1 cellular context compared by ENCODE assay signal in the genomic region with DNA sequence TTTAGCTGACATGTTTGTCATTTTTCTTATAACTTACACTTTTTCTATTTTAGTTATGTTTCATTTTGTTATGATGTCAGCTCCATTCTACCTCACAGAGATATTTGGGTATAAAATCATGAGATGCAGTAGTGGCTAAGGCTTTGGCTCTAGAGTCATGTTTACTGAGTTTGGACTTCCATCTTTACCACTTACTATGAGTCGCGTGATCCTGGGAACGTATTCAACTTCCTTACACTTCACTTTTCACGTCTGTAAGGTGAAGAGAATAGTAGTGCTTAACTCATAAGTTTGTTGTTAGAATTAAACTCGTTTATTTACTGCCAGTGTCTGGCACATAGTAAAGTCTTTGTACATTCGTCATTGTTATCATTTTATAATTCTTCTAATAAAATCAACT.
TF ChIP-seq lines count a peak whose summit lies in the region.

No MANE protein-coding gene starts in this region.

TF ChIP-seq in A549, 52 proteins besides CTCF, POLR2A, EP300 and RAD21 (continued from another document):
- TF ChIP-seq, protein P1, sequence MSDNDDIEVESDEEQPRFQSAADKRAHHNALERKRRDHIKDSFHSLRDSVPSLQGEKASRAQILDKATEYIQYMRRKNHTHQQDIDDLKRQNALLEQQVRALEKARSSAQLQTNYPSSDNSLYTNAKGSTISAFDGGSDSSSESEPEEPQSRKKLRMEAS (IDR thresholded peaks at IDR 0.05): no peak
